18 cellular contexts compared by ENCODE assay signal in genomic region chr5:14673443-14673842, GRCh38. TPM values are rescaled to one million over a fixed set of nuclear protein-coding genes. Genes with fewer than 3 reads are reported as not detected.
A peak's percentile ranks its signal among the peaks of the same experiment; 100 is the strongest.
DNase-seq lines count a peak whose midpoint lies in the region; ATAC-seq and TF ChIP-seq lines count a peak whose summit lies in the region.
"Had no signal": no experiment of that assay in that cellular context is flagged by ENCODE, and none has a peak within 500 bp of the region (broad histone marks: within the 10 kb centered on the region; RNA-seq: fewer than 3 reads in every experiment).

No MANE protein-coding gene starts in this region.

- no peak for DNase-seq in activated naive CD4-positive, alpha-beta T cell treated with anti-CD3 and anti-CD28 coated beads for 36 hours
- DNase-seq in activated naive CD4-positive, alpha-beta T cell treated with anti-CD3 and anti-CD28 coated beads, Interleukin-2, amount 50 U/mL, for 16 hours, result no peak
- DNase-seq in GM23338 (ENCODE audit: low spot score) (no peak), nephron progenitor cell (no peak), head of caudate nucleus (no peak)
- no peak for DNase-seq in activated T-helper 1 cell treated with anti-CD3 and anti-CD28 coated beads, Interleukin-12 subunit alpha, Interleukin-12 subunit beta, Interleukin-2, Interleukin-4 antibody, amounts not matched to agents 30 ng/mL and 10 ng/mL and 1 ng/mL, durations not matched to agents 14 hours and 24 hours and 36 hours (ENCODE audit: low spot score)
- DNase-seq: DMS79, NCI-H1436, NCI-H2029, NCI-H2171, NCI-H446 treated with DMSO at 0.1 percent for 48 hours, PC-9, SJCRH30 had no signal

- H3K9me2 ChIP-seq in GM23338 (ENCODE audit: insufficient read depth), result no peaks in the 10 kb centered on the region; the same call in 1 of the 2 replicates

- peaks cover 81% of the 10 kb centered on the region for H3K4me1 Mint-ChIP-seq in activated naive CD4-positive, alpha-beta T cell treated with anti-CD3 and anti-CD28 coated beads for 36 hours (ENCODE audit: low read depth)
- H3K4me1 Mint-ChIP-seq in GM23338 (peaks cover 54% of the 10 kb centered on the region), nephron progenitor cell (peaks cover 60% of the 10 kb centered on the region)
- peaks cover 78% of the 10 kb centered on the region for H3K4me1 Mint-ChIP-seq in activated T-helper 1 cell treated with anti-CD3 and anti-CD28 coated beads, Interleukin-12 subunit alpha, Interleukin-12 subunit beta, Interleukin-2, Interleukin-4 antibody, amounts not matched to agents 30 ng/mL and 10 ng/mL and 1 ng/mL, durations not matched to agents 14 hours and 24 hours and 36 hours (ENCODE audit: low read depth)

- peak overlapping the region; percentile 23; the same call in 1 of the 2 replicates for H3K27ac ChIP-seq in GM23338 (ENCODE audit: low read depth)
- H3K27ac ChIP-seq: C4-2B, PC-9, SJCRH30 had no signal

- CTCF ChIA-PET in activated naive CD4-positive, alpha-beta T cell treated with anti-CD3 and anti-CD28 coated beads for 36 hours (lab: Charles Lee), result interaction anchor here (2.7 kb wide), 1 partner anchor 12 kb away, joined by 13 read pairs; no protein-coding TSS in a partner anchor

- TF ChIP-seq CTCF in GM23338 (conservative IDR thresholded peaks at IDR 0.05; ENCODE audit: low read depth in 2 of 2), result no peak
- no peak for TF ChIP-seq CTCF in nephron progenitor cell (IDR thresholded peaks at IDR 0.05)

- intact Hi-C loops in activated naive CD4-positive, alpha-beta T cell treated with anti-CD3 and anti-CD28 coated beads for 36 hours (cut with micrococcal nuclease), result no loop called here
- intact Hi-C loops in activated T-helper 1 cell treated with anti-CD3 and anti-CD28 coated beads, Interleukin-12 subunit alpha, Interleukin-12 subunit beta, Interleukin-2, Interleukin-4 antibody, amounts not matched to agents 30 ng/mL and 10 ng/mL and 1 ng/mL, durations not matched to agents 14 hours and 24 hours and 36 hours (cut with micrococcal nuclease), result no loop called here
- intact Hi-C loops in head of caudate nucleus (cut with DNase I), result no loop called here

- peaks cover 58% of the 10 kb centered on the region for H3K4me1 ChIP-seq in GM23338 (ENCODE audit: insufficient read depth)
- H3K4me1 ChIP-seq: SJCRH30 had no signal

- peak overlapping the region; percentile 7 for H3K27ac Mint-ChIP-seq in activated naive CD4-positive, alpha-beta T cell treated with anti-CD3 and anti-CD28 coated beads for 36 hours
- no peak overlapping the region for H3K27ac Mint-ChIP-seq in GM23338
- peak overlapping the region; percentile 40 for H3K27ac Mint-ChIP-seq in activated T-helper 1 cell treated with anti-CD3 and anti-CD28 coated beads, Interleukin-12 subunit alpha, Interleukin-12 subunit beta, Interleukin-2, Interleukin-4 antibody, amounts not matched to agents 30 ng/mL and 10 ng/mL and 1 ng/mL, durations not matched to agents 14 hours and 24 hours and 36 hours
- peak overlapping the region; percentile 17 for H3K27ac Mint-ChIP-seq in nephron progenitor cell

- H3K79me2 ChIP-seq in GM23338 (replicated peaks; ENCODE audit: insufficient read depth), result peaks cover 95% of the 10 kb centered on the region

- H3K36me3 Mint-ChIP-seq in activated naive CD4-positive, alpha-beta T cell treated with anti-CD3 and anti-CD28 coated beads for 36 hours (ENCODE audit: low read depth), result peaks cover 39% of the 10 kb centered on the region
- H3K36me3 Mint-ChIP-seq in GM23338 (ENCODE audit: low read depth), result peaks cover 3% of the 10 kb centered on the region; the same call in 2 of the 3 replicates
- peaks cover 31% of the 10 kb centered on the region for H3K36me3 Mint-ChIP-seq in activated T-helper 1 cell treated with anti-CD3 and anti-CD28 coated beads, Interleukin-12 subunit alpha, Interleukin-12 subunit beta, Interleukin-2, Interleukin-4 antibody, amounts not matched to agents 30 ng/mL and 10 ng/mL and 1 ng/mL, durations not matched to agents 14 hours and 24 hours and 36 hours (ENCODE audit: low read depth)
- peaks cover 22% of the 10 kb centered on the region for H3K36me3 Mint-ChIP-seq in nephron progenitor cell (ENCODE audit: low read depth)

- H3K4me3 ChIP-seq in GM23338, result no peak overlapping the region
- H3K4me3 ChIP-seq: K562, PC-9, SJCRH30 had no signal

- H3K27me3 Mint-ChIP-seq in activated naive CD4-positive, alpha-beta T cell treated with anti-CD3 and anti-CD28 coated beads for 36 hours (ENCODE audit: low read depth), result no peaks in the 10 kb centered on the region
- H3K27me3 Mint-ChIP-seq in GM23338 (ENCODE audit: insufficient read depth, low read depth, poor library complexity) (peaks cover 5% of the 10 kb centered on the region), nephron progenitor cell (ENCODE audit: low read depth, poor library complexity) (no peaks in the 10 kb centered on the region)
- H3K27me3 Mint-ChIP-seq in activated T-helper 1 cell treated with anti-CD3 and anti-CD28 coated beads, Interleukin-12 subunit alpha, Interleukin-12 subunit beta, Interleukin-2, Interleukin-4 antibody, amounts not matched to agents 30 ng/mL and 10 ng/mL and 1 ng/mL, durations not matched to agents 14 hours and 24 hours and 36 hours (ENCODE audit: insufficient read depth), result no peaks in the 10 kb centered on the region

- no peak for ATAC-seq in GM23338
- no peak for ATAC-seq in GM19351 (IDR thresholded peaks at IDR 0.05; ENCODE audit: unreplicated experiment)
- no peak for ATAC-seq in HG02571 (IDR thresholded peaks at IDR 0.05; ENCODE audit: unreplicated experiment)
- ATAC-seq: HCT116, K562 had no signal

- H3F3A ChIP-seq in GM23338 (replicated peaks; ENCODE audit: low read depth), result no peaks in the 10 kb centered on the region

- no peaks in the 10 kb centered on the region for H3K36me3 ChIP-seq in GM23338 (ENCODE audit: insufficient read depth)
- H3K36me3 ChIP-seq: SJCRH30 had no signal

- no peaks in the 10 kb centered on the region for H3K9me3 Mint-ChIP-seq in activated naive CD4-positive, alpha-beta T cell treated with anti-CD3 and anti-CD28 coated beads for 36 hours
- H3K9me3 Mint-ChIP-seq in GM23338 (no peaks in the 10 kb centered on the region), nephron progenitor cell (no peaks in the 10 kb centered on the region)
- H3K9me3 Mint-ChIP-seq in activated T-helper 1 cell treated with anti-CD3 and anti-CD28 coated beads, Interleukin-12 subunit alpha, Interleukin-12 subunit beta, Interleukin-2, Interleukin-4 antibody, amounts not matched to agents 30 ng/mL and 10 ng/mL and 1 ng/mL, durations not matched to agents 14 hours and 24 hours and 36 hours, result no peaks in the 10 kb centered on the region

- no peaks in the 10 kb centered on the region for H4K20me1 ChIP-seq in GM23338 (replicated peaks; ENCODE audit: insufficient read depth)

- H3K4me2 ChIP-seq in GM23338, result peak overlapping the region; percentile 40
- H3K4me2 ChIP-seq: PC-9 had no signal

- H3K27me3 ChIP-seq in GM23338 (ENCODE audit: insufficient read depth), result no peaks in the 10 kb centered on the region
- H3K27me3 ChIP-seq: SJCRH30 had no signal

- no peak overlapping the region for H2AFZ ChIP-seq in GM23338
- H2AFZ ChIP-seq: PC-9 had no signal

- H3K4me3 Mint-ChIP-seq in activated naive CD4-positive, alpha-beta T cell treated with anti-CD3 and anti-CD28 coated beads for 36 hours, result no peak overlapping the region
- H3K4me3 Mint-ChIP-seq in GM23338 (no peak overlapping the region), nephron progenitor cell (no peak overlapping the region)
- H3K4me3 Mint-ChIP-seq in activated T-helper 1 cell treated with anti-CD3 and anti-CD28 coated beads, Interleukin-12 subunit alpha, Interleukin-12 subunit beta, Interleukin-2, Interleukin-4 antibody, amounts not matched to agents 30 ng/mL and 10 ng/mL and 1 ng/mL, durations not matched to agents 14 hours and 24 hours and 36 hours, result no peak overlapping the region

TF ChIP-seq in GM23338, 12 proteins besides CTCF, POLR2A, EP300 and RAD21 (continues in another document):
- TF ChIP-seq EZH2phosphoT487 (IDR thresholded peaks at IDR 0.05; ENCODE audit: unreplicated experiment), result no peak
- no peak for TF ChIP-seq CREB1 (CRISPR knock-in tag; IDR thresholded peaks at IDR 0.05; ENCODE audit: low read depth)
- no peak for TF ChIP-seq JUNB (IDR thresholded peaks at IDR 0.05; ENCODE audit: unreplicated experiment)
- no peak for TF ChIP-seq ZNF114 (CRISPR knock-in tag; IDR thresholded peaks at IDR 0.05)
- TF ChIP-seq ETS1 (IDR thresholded peaks at IDR 0.05), result no peak
- TF ChIP-seq ZNF331 (CRISPR knock-in tag; IDR thresholded peaks at IDR 0.05; ENCODE audit: low read depth), result no peak
- no peak for TF ChIP-seq STAT1 (IDR thresholded peaks at IDR 0.05; ENCODE audit: unreplicated experiment)
- no peak for TF ChIP-seq EZH2 (IDR thresholded peaks at IDR 0.05; ENCODE audit: low read depth, unreplicated experiment)
- TF ChIP-seq POLR2AphosphoS5 (IDR thresholded peaks at IDR 0.05; ENCODE audit: low read depth), result no peak

RNA-seq across cellular contexts. Expression of gene OTULIN, which starts 8.9 kb away (rescaled TPM):
- 10 to 100 TPM; 46.4 to 48.0 TPM for total RNA-seq in activated naive CD4-positive, alpha-beta T cell treated with anti-CD3 and anti-CD28 coated beads for 36 hours
- total RNA-seq in GM23338 (2014; rRNA removed; shearing (Covaris generic)), result 19.2 and 43.9 TPM in 2 replicates
- 21.2 and 24.3 TPM in 2 replicates for polyA plus RNA-seq in GM23338 (2016; fragmentation: Nextera tagmentation; extraction: Ambion mirVana)
- 57.4 and 58.7 TPM in 2 replicates for total RNA-seq in activated T-helper 1 cell treated with anti-CD3 and anti-CD28 coated beads, Interleukin-12 subunit alpha, Interleukin-12 subunit beta, Interleukin-2, Interleukin-4 antibody, amounts not matched to agents 30 ng/mL and 10 ng/mL and 1 ng/mL, durations not matched to agents 14 hours and 24 hours and 36 hours
